29 cellular contexts compared by ENCODE assay signal in genomic region chr1:29961676-29962059, GRCh38.
DNase-seq lines count a peak whose midpoint lies in the region; ATAC-seq, FAIRE-seq and TF ChIP-seq lines count a peak whose summit lies in the region.
"Had no signal": no experiment of that assay in that cellular context is flagged by ENCODE, and none has a peak within 500 bp of the region (broad histone marks: within the 10 kb centered on the region; RNA-seq: fewer than 3 reads in every experiment).

No MANE protein-coding gene starts in this region.

- peak overlapping the region; percentile 40 for H2AK5ac ChIP-seq in neuronal stem cell (ENCODE audit: low read depth, low read length)

- no peak overlapping the region for H3K9ac ChIP-seq in K562 (ENCODE audit: insufficient read depth in 1 of 2, low read depth in 2 of 2, low read length in 2 of 2)
- H3K9ac ChIP-seq in endodermal cell (ENCODE audit: extremely low read depth, low read length, poor library complexity, severe bottlenecking): no peak overlapping the region
- no peak overlapping the region for H3K9ac ChIP-seq in neuronal stem cell (ENCODE audit: low read depth, low read length, poor library complexity)
- H3K9ac ChIP-seq: BLaER1 had no signal

- no peak overlapping the region for H2BK5ac ChIP-seq in neuronal stem cell (ENCODE audit: low read length)

- H4K8ac ChIP-seq in neuronal stem cell (ENCODE audit: low read depth, low read length): no peak overlapping the region

- DNase-seq in K562 (ENCODE audit: extremely low read depth in 1 of 4, low spot score in 3 of 4) (no peak), endodermal cell (peak; percentile 36), neuronal stem cell (ENCODE audit: low spot score) (no peak), NCI-H1694 (lab: John Stamatoyannopoulos, UW) (no peak)
- DNase-seq: 8988T; ACHN; C1 segment of cervical spinal cord; CD4-positive, alpha-beta memory T cell; CD4-positive, CD25-positive, alpha-beta regulatory T cell; CD8-positive, alpha-beta memory T cell; COR-L47; DMS 273 treated with DMSO at 0.1 percent for 48 hours; DMS153; DMS53; DMS79; DND-41; EL; GDM1 had no signal

- H2AFZ ChIP-seq in K562 (ENCODE audit: low read depth, low read length): no peak overlapping the region
- H2AFZ ChIP-seq in neuronal stem cell (ENCODE audit: low read length): no peak overlapping the region

- H4K20me1 ChIP-seq in K562 (replicated peaks; ENCODE audit: control insufficient read depth, insufficient read depth, low read length): peaks cover 12% of the 10 kb centered on the region; the same call in 1 of the 2 replicates
- H4K20me1 ChIP-seq: BLaER1 had no signal

- H2BK15ac ChIP-seq in neuronal stem cell (ENCODE audit: low read length): no peak overlapping the region

- H3K27me3 ChIP-seq in K562 (ENCODE audit: control insufficient read depth in 2 of 2, insufficient read depth in 2 of 2, low read length in 2 of 2) (no peaks in the 10 kb centered on the region; a peak in 1 of 5 replicates), endodermal cell (ENCODE audit: control insufficient read depth, insufficient read depth, low read length, poor library complexity, severe bottlenecking) (no peaks in the 10 kb centered on the region), neuronal stem cell (ENCODE audit: control insufficient read depth in 3 of 3, insufficient read depth in 3 of 3, low read depth in 1 of 3, low read length in 3 of 3) (no peaks in the 10 kb centered on the region)
- H3K27me3 ChIP-seq: BE2C, BLaER1 had no signal

- H3K27ac ChIP-seq in HEK293 (ENCODE audit: extremely low read depth, low read depth, low read length) (no peak overlapping the region), K562 (ENCODE audit: extremely low read depth, low read depth, low read length) (no peak overlapping the region), endodermal cell (ENCODE audit: low read depth, low read length) (no peak overlapping the region), neuronal stem cell (replicated peaks; ENCODE audit: low read length) (no peak overlapping the region)
- H3K27ac ChIP-seq: BLaER1 had no signal

- H2BK12ac ChIP-seq in neuronal stem cell (ENCODE audit: low read length): no peak overlapping the region

- H3K4me3 ChIP-seq in HEK293 (ENCODE audit: low read depth, low read length) (no peak overlapping the region), K562 (no peak overlapping the region), endodermal cell (ENCODE audit: low read length) (no peak overlapping the region), neuronal stem cell (ENCODE audit: low read length in 2 of 2) (no peak overlapping the region)
- H3K4me3 ChIP-seq: BLaER1, GM12878 had no signal

- peaks cover 2% of the 10 kb centered on the region for H3K27me3 Mint-ChIP-seq in endodermal cell (ENCODE audit: insufficient read depth)

- ATAC-seq in K562 (no peak), HG03025 (IDR thresholded peaks at IDR 0.05; ENCODE audit: low FRiP score, unreplicated experiment) (no peak), GM21360 (IDR thresholded peaks at IDR 0.05; ENCODE audit: unreplicated experiment) (no peak), GM19397 (IDR thresholded peaks at IDR 0.05; ENCODE audit: unreplicated experiment) (no peak)
- ATAC-seq: GM12878 had no signal

- H3K27ac Mint-ChIP-seq in endodermal cell: no peak overlapping the region
- H3K27ac Mint-ChIP-seq: CD4-positive, alpha-beta memory T cell; CD4-positive, CD25-positive, alpha-beta regulatory T cell; CD8-positive, alpha-beta memory T cell had no signal

- no peak for TF ChIP-seq RAD21 in K562 (CRISPR knock-in tag; conservative IDR thresholded peaks at IDR 0.05 in 1 of 2, IDR thresholded peaks at IDR 0.05 in 1 of 2)

- H2BK120ac ChIP-seq in neuronal stem cell (ENCODE audit: low read depth, low read length): no peak overlapping the region

- TF ChIP-seq CTCF in HEK293 (tag by site-specific recombination; IDR thresholded peaks at IDR 0.05) (no peak), K562 (IDR thresholded peaks at IDR 0.05 in 2 of 3, conservative IDR thresholded peaks at IDR 0.05 in 1 of 3; ENCODE audit: insufficient read depth in 2 of 3, low read depth in 1 of 3, low read length in 3 of 3) (no peak), endodermal cell (conservative IDR thresholded peaks at IDR 0.05) (no peak)

- in situ Hi-C loops in K562 (cut with MboI): no loop called here

- WGBS in K562 (ENCODE audit: insufficient coverage, low coverage, missing lambda C conversion rate): 0% methylated on average over 1 of the region's 1 CpG
- WGBS in endodermal cell (ENCODE audit: insufficient coverage in 1 of 2, insufficient read length in 1 of 2), 2 experiments: 100% methylated on average over 1 of the region's 1 CpG; no CpG with 5 or more reads in 1 of the 2 experiments
- WGBS in neuronal stem cell (ENCODE audit: extremely low coverage in 2 of 2, insufficient read length in 2 of 2, insufficient replicate concordance in 1 of 2), 2 donors: no CpG with 5 or more reads among the region's 1 CpG

- no peak overlapping the region for H3K23ac ChIP-seq in neuronal stem cell (ENCODE audit: low read depth, low read length, poor library complexity)

- POLR2A ChIA-PET in HEK293 (lab: Yijun Ruan, JAX) (no interaction called here), K562 (lab: Yijun Ruan, JAX) (no interaction called here)

- H3K4me1 ChIP-seq in HEK293 (ENCODE audit: control insufficient read depth, insufficient read depth, low read length) (no peaks in the 10 kb centered on the region), K562 (replicated peaks in 1 of 2; ENCODE audit: control insufficient read depth in 2 of 2, insufficient read depth in 2 of 2, low read length in 2 of 2) (no peaks in the 10 kb centered on the region), endodermal cell (ENCODE audit: control insufficient read depth, insufficient read depth, low read length) (peaks cover 5% of the 10 kb centered on the region), neuronal stem cell (ENCODE audit: control insufficient read depth in 2 of 2, insufficient read depth in 1 of 2, low read depth in 1 of 2, low read length in 2 of 2) (peaks cover 0 to 19% of the 10 kb centered on the region in 2 donors)
- H3K4me1 ChIP-seq: BE2C, BLaER1 had no signal

- H3K9me1 ChIP-seq in K562 (ENCODE audit: control insufficient read depth, insufficient read depth, low read length): no peaks in the 10 kb centered on the region

- CTCF ChIA-PET in HEK293 (lab: Yijun Ruan, JAX) (no interaction called here), K562 (lab: Yijun Ruan, JAX; ENCODE audit: low intra/inter-chr PET ratio) (no interaction called here)

- no peak overlapping the region for H3K4ac ChIP-seq in neuronal stem cell (ENCODE audit: low read length)

- FAIRE-seq in K562 (lab: Jason Lieb, UNC): no peak
- FAIRE-seq: A204.1, GM12878, GM12892, GM18507 had no signal

- no peak overlapping the region for H3K4me3 Mint-ChIP-seq in endodermal cell
- H3K4me3 Mint-ChIP-seq: CD14-positive monocyte; CD4-positive, alpha-beta memory T cell; CD4-positive, CD25-positive, alpha-beta regulatory T cell; CD8-positive, alpha-beta memory T cell had no signal

- H3K18ac ChIP-seq in neuronal stem cell (ENCODE audit: low read length): peak overlapping the region; percentile 33

- no peaks in the 10 kb centered on the region for H3K9me3 ChIP-seq in HEK293 (ENCODE audit: control insufficient read depth, insufficient read depth, low read depth, low read length)
- H3K9me3 ChIP-seq in K562 (replicated peaks; ENCODE audit: control insufficient read depth, insufficient read depth, low read depth, low read length): no peaks in the 10 kb centered on the region
- no peaks in the 10 kb centered on the region for H3K9me3 ChIP-seq in endodermal cell (ENCODE audit: control insufficient read depth, low read length)
- no peaks in the 10 kb centered on the region for H3K9me3 ChIP-seq in neuronal stem cell (replicated peaks in 1 of 2; ENCODE audit: control insufficient read depth in 2 of 2, insufficient read depth in 1 of 2, low read depth in 1 of 2, low read length in 2 of 2)
- H3K9me3 ChIP-seq: BE2C, BLaER1 had no signal

- H3K4me2 ChIP-seq in K562 (ENCODE audit: insufficient read depth, low read length) (no peak overlapping the region), neuronal stem cell (ENCODE audit: insufficient read depth, low read length, poor library complexity, severe bottlenecking) (no peak overlapping the region)
- H3K4me2 ChIP-seq: BLaER1 had no signal

- no peak overlapping the region for H3K14ac ChIP-seq in neuronal stem cell (ENCODE audit: low read length)

- no peaks in the 10 kb centered on the region for H3K36me3 Mint-ChIP-seq in endodermal cell (ENCODE audit: low read depth)
- H3K36me3 Mint-ChIP-seq: CD14-positive monocyte; CD4-positive, alpha-beta memory T cell; CD4-positive, CD25-positive, alpha-beta regulatory T cell; CD8-positive, alpha-beta memory T cell had no signal

- TF ChIP-seq EP300 in K562 (IDR thresholded peaks at IDR 0.05; ENCODE audit: low read length): no peak

- peaks cover 4% of the 10 kb centered on the region for H3K4me1 Mint-ChIP-seq in endodermal cell
- H3K4me1 Mint-ChIP-seq: CD14-positive monocyte; CD4-positive, alpha-beta memory T cell; CD4-positive, CD25-positive, alpha-beta regulatory T cell; CD8-positive, alpha-beta memory T cell had no signal

- intact Hi-C loops in K562 (cut with micrococcal nuclease): no loop called here

- H4K91ac ChIP-seq in neuronal stem cell (ENCODE audit: low read depth, low read length, poor library complexity): no peak overlapping the region

- BruUV-seq in K562 (replicated peaks; lab: Mats Ljungman, UMichigan): no TSS peak

- no peaks in the 10 kb centered on the region for H3K79me1 ChIP-seq in neuronal stem cell (ENCODE audit: low read depth, low read length)

- TF ChIP-seq POLR2A in K562 (conservative IDR thresholded peaks at IDR 0.05): no peak

- no peaks in the 10 kb centered on the region for H3K9me3 Mint-ChIP-seq in endodermal cell
- H3K9me3 Mint-ChIP-seq: CD4-positive, CD25-positive, alpha-beta regulatory T cell; CD8-positive, alpha-beta memory T cell had no signal

- H3K36me3 ChIP-seq in HEK293 (ENCODE audit: control insufficient read depth in 2 of 2, insufficient read depth in 1 of 2, low read length in 2 of 2) (no peaks in the 10 kb centered on the region), K562 (ENCODE audit: control insufficient read depth, insufficient read depth, low read length) (no peaks in the 10 kb centered on the region), endodermal cell (ENCODE audit: control insufficient read depth, insufficient read depth, low read length) (no peaks in the 10 kb centered on the region), neuronal stem cell (replicated peaks in 1 of 2; ENCODE audit: control insufficient read depth in 2 of 2, insufficient read depth in 2 of 2, low read length in 2 of 2) (no peaks in the 10 kb centered on the region)
- H3K36me3 ChIP-seq: BE2C, BLaER1 had no signal

- H3K79me2 ChIP-seq in K562 (ENCODE audit: control insufficient read depth, insufficient read depth, low read length): no peaks in the 10 kb centered on the region

TF ChIP-seq in HEK293, 187 proteins besides CTCF, POLR2A, EP300 and RAD21 (continues in another document):
- TF ChIP-seq ZBTB1 (tag by site-specific recombination; IDR thresholded peaks at IDR 0.05) (no peak), ZBTB20 (tag by site-specific recombination; IDR thresholded peaks at IDR 0.05) (no peak), KLF8 (tag by site-specific recombination; IDR thresholded peaks at IDR 0.05) (no peak)
